In genomic region chr10:74825033-74825370, GRCh38 we compare ENCODE assay signal across 8 cellular contexts. TPM values are rescaled to one million over a fixed set of nuclear protein-coding genes. Genes with fewer than 3 reads are reported as not detected.
DNase-seq lines count a peak whose midpoint lies in the region; ATAC-seq and TF ChIP-seq lines count a peak whose summit lies in the region.

No MANE protein-coding gene starts in this region.

- DNase-seq in NCI-H1417 (lab: John Stamatoyannopoulos, UW), result peak in 2 of 3 experiments; percentile 64 to 66
- no peak for DNase-seq in NCI-H1417 treated with DMSO at 0.1 percent for 48 hours (lab: John Stamatoyannopoulos, UW)
- DNase-seq in SK-N-MC (ENCODE audit: low read depth, low spot score), result no peak
- DNase-seq in cardiac fibroblast (ENCODE audit: low read depth in 2 of 2), result no peak
- peak; percentile 29 to 89 for DNase-seq in lower leg skin (ENCODE audit: low spot score in 2 of 2)
- DNase-seq in stimulated activated CD4-positive, alpha-beta T cell treated with anti-CD3 and anti-CD28 coated beads, Interleukin-4, amount 100 ng/mL, for 24 hours, result peak; percentile 45
- no peak for DNase-seq in NCI-H526 treated with DMSO at 0.1 percent for 48 hours (lab: John Stamatoyannopoulos, UW)

- ATAC-seq in HG02798 (IDR thresholded peaks at IDR 0.05; ENCODE audit: poor library complexity, unreplicated experiment), result no peak

- H3K9ac ChIP-seq in SK-N-MC (ENCODE audit: insufficient read length), result no peak overlapping the region

- WGBS in lower leg skin, 2 donors, result 1 to 7% methylated on average over 10 to 34 of the region's 35 CpGs

- H3K27ac ChIP-seq in SK-N-MC, result no peak overlapping the region

- H3K9me3 ChIP-seq in SK-N-MC (ENCODE audit: low read depth, low read length), result no peaks in the 10 kb centered on the region

- TF ChIP-seq CTCF in cardiac fibroblast (IDR thresholded peaks at IDR 0.05; ENCODE audit: low read depth, low read length) (no peak), lower leg skin (IDR thresholded peaks at IDR 0.05) (no peak)

- no peaks in the 10 kb centered on the region for H3K36me3 ChIP-seq in SK-N-MC (ENCODE audit: insufficient read depth, low read length)

- peak overlapping the region; percentile 83 for H3K4me3 ChIP-seq in SK-N-MC
- H3K4me3 ChIP-seq in cardiac fibroblast (replicated peaks in 1 of 2; ENCODE audit: low read depth in 2 of 2, low read length in 2 of 2), result peak overlapping the region; percentile 81 to 96
- peak overlapping the region; percentile 67 for H3K4me3 ChIP-seq in lower leg skin (ENCODE audit: low read depth, poor library complexity, severe bottlenecking)

- no peak for TF ChIP-seq POLR2A in lower leg skin (IDR thresholded peaks at IDR 0.05)

- intact Hi-C loops in lower leg skin (cut with DNase I; ENCODE audit: low total_unique reads), result no loop called here

RNA-seq across cellular contexts. Expression of gene KAT6B, which starts 1.4 kb away (rescaled TPM):
- 10 to 100 TPM; 17.2 to 40.1 (median 34.5) TPM for total RNA-seq in lower leg skin

Comparison
In these comparisons a context has a peak if more than half of its experiments do, and no peak if none do; other contexts are left out.
1. DNase-seq: peak in NCI-H1417 (2 of 3), lower leg skin (2 of 2) and stimulated activated CD4-positive, alpha-beta T cell treated with anti-CD3 and anti-CD28 coated beads, Interleukin-4, amount 100 ng/mL, for 24 hours (single experiment); none in NCI-H1417 treated with DMSO at 0.1 percent for 48 hours (single experiment), SK-N-MC (single experiment), cardiac fibroblast (0 of 2) and NCI-H526 treated with DMSO at 0.1 percent for 48 hours (single experiment).
2. Peak in every context shown above with its lines, with median percentiles within 50 percentile points of each other: H3K4me3 ChIP-seq.